Comparison of ENCODE assay signal across 7 cellular contexts in the genomic region with DNA sequence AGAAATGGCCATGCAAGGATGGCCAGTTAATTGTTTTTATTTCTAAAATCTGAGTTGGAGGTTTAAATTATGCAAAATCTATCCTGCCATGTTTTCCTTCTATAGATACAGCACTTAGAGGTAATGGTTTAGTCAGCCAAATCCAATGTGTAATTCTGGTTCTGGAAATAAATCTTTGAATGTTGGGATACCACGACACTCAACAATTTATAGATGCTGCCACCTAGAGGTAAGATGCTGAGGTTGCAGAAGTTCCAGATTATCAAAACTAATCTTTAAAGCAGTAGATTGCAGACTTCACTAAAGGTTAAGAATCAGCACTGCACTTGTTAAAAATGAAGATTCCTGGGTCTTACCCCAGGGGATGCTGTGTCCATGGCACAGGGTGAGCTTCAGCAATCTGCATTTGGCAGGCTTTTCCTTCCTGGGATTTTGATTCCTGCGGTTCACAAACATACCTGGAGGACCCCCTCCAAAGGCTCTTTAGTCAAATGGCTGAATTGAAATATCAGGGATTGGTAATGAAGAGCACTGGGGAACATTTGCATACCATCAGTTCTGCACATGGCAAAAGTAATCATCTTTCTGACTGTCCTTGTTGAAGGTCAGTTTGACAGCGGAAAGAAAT. TPM values are rescaled to one million over a fixed set of nuclear protein-coding genes. Genes with fewer than 3 reads are reported as not detected.
DNase-seq lines count a peak whose midpoint lies in the region; ATAC-seq and TF ChIP-seq lines count a peak whose summit lies in the region.

No MANE protein-coding gene starts in this region.

- no peaks in the 10 kb centered on the region for H3F3A ChIP-seq in DOHH2 (ENCODE audit: control insufficient read depth, insufficient read depth)

- DNase-seq in HFF-Myc (ENCODE audit: extremely low read depth, low read depth) (peak; percentile 3), RWPE2 (ENCODE audit: low spot score) (no peak), glomerular visceral epithelial cell (ENCODE audit: extremely low spot score) (peak; percentile 26), upper lobe of left lung (no peak)
- DNase-seq in activated CD4-positive, alpha-beta T cell treated with anti-CD3 and anti-CD28 coated beads for 4 hours: no peak

- TF ChIP-seq CTCF in DOHH2 (IDR thresholded peaks at IDR 0.05; ENCODE audit: low read depth, low read length, poor library complexity, severe bottlenecking): peak; percentile 71
- TF ChIP-seq CTCF in HFF-Myc (IDR thresholded peaks at IDR 0.05; ENCODE audit: low read depth, low read length, missing control alignments): peak; percentile 57
- TF ChIP-seq CTCF in RWPE2 (IDR thresholded peaks at IDR 0.05; ENCODE audit: poor library complexity, severe bottlenecking): peak; percentile 87
- TF ChIP-seq CTCF in upper lobe of left lung (IDR thresholded peaks at IDR 0.05): peak in 5 of 6 experiments; percentile 14 to 57 (median 35)

- 0 out of 3 replicates have a peak, but pooled peaks have one; percentile 44 for ATAC-seq in RWPE2 (ENCODE audit: low read depth)
- no peak for ATAC-seq in upper lobe of left lung (ENCODE audit: low FRiP score in 2 of 2)
- ATAC-seq in HG03025 (IDR thresholded peaks at IDR 0.05; ENCODE audit: low FRiP score, unreplicated experiment): no peak

- H4K20me1 ChIP-seq in DOHH2 (ENCODE audit: control insufficient read depth, insufficient read depth, low read depth, low read length): no peaks in the 10 kb centered on the region

- no peak overlapping the region for H3K4me3 ChIP-seq in DOHH2 (ENCODE audit: low read length)
- no peak overlapping the region for H3K4me3 ChIP-seq in HFF-Myc (replicated peaks; ENCODE audit: low read depth, low read length)
- no peak overlapping the region for H3K4me3 ChIP-seq in RWPE2 (ENCODE audit: severe bottlenecking)
- H3K4me3 ChIP-seq in upper lobe of left lung: no peak overlapping the region

- no peaks in the 10 kb centered on the region for H3K79me2 ChIP-seq in DOHH2 (ENCODE audit: control insufficient read depth, low read length)

- H3K9me2 ChIP-seq in DOHH2 (replicated peaks; ENCODE audit: control insufficient read depth, low read length): no peaks in the 10 kb centered on the region

- WGBS in upper lobe of left lung, 2 donors: 45 to 55% methylated on average over 3 of the region's 3 CpGs

- no peaks in the 10 kb centered on the region for H3K9me3 ChIP-seq in DOHH2 (ENCODE audit: control insufficient read depth, insufficient read depth, low read length)
- H3K9me3 ChIP-seq in RWPE2 (ENCODE audit: severe bottlenecking): no peaks in the 10 kb centered on the region
- no peaks in the 10 kb centered on the region for H3K9me3 ChIP-seq in upper lobe of left lung

- H3K27ac ChIP-seq in DOHH2 (ENCODE audit: low read depth, low read length) (no peak overlapping the region), RWPE2 (ENCODE audit: poor library complexity, severe bottlenecking) (no peak overlapping the region), upper lobe of left lung (no peak overlapping the region)

- no peak for TF ChIP-seq POLR2A in upper lobe of left lung (IDR thresholded peaks at IDR 0.05)

- H3K4me1 ChIP-seq in DOHH2 (ENCODE audit: control insufficient read depth, low read length) (no peaks in the 10 kb centered on the region), RWPE2 (ENCODE audit: insufficient read depth, poor library complexity, severe bottlenecking) (no peaks in the 10 kb centered on the region), upper lobe of left lung (no peaks in the 10 kb centered on the region)

- no peaks in the 10 kb centered on the region for H3K27me3 ChIP-seq in DOHH2 (ENCODE audit: control insufficient read depth, low read length)
- no peaks in the 10 kb centered on the region for H3K27me3 ChIP-seq in RWPE2 (ENCODE audit: insufficient read depth, poor library complexity, severe bottlenecking)
- no peaks in the 10 kb centered on the region for H3K27me3 ChIP-seq in upper lobe of left lung

- TF ChIP-seq EP300 in upper lobe of left lung (IDR thresholded peaks at IDR 0.05): no peak

- H3K36me3 ChIP-seq in DOHH2 (ENCODE audit: control insufficient read depth, low read length): no peaks in the 10 kb centered on the region
- H3K36me3 ChIP-seq in RWPE2 (ENCODE audit: low read depth): no peaks in the 10 kb centered on the region
- H3K36me3 ChIP-seq in upper lobe of left lung: no peaks in the 10 kb centered on the region

- no peak overlapping the region for H3K4me2 ChIP-seq in DOHH2 (ENCODE audit: low read length)

RNA-seq across cellular contexts. Expression of gene ANO4, which starts 53.4 kb away (rescaled TPM):
- 1 to 10 TPM in 1 of 6 donors, under 1 TPM in 2, not detected in 3; 0.17 to 1.2 (median 0.30) TPM for total RNA-seq in upper lobe of left lung

Comparison
In these comparisons a context has a peak if more than half of its experiments do, and no peak if none do; other contexts are left out.
1. CTCF ChIP-seq: peak in every context shown above with its lines; median percentile 87 in RWPE2; 71 in DOHH2; 57 in HFF-Myc; 35 in upper lobe of left lung.
2. DNase-seq: peak in HFF-Myc (single experiment) and glomerular visceral epithelial cell (single experiment); none in RWPE2 (single experiment), upper lobe of left lung (0 of 2) and activated CD4-positive, alpha-beta T cell treated with anti-CD3 and anti-CD28 coated beads for 4 hours (0 of 2).